8 cellular contexts compared by ENCODE assay signal in the genomic region with DNA sequence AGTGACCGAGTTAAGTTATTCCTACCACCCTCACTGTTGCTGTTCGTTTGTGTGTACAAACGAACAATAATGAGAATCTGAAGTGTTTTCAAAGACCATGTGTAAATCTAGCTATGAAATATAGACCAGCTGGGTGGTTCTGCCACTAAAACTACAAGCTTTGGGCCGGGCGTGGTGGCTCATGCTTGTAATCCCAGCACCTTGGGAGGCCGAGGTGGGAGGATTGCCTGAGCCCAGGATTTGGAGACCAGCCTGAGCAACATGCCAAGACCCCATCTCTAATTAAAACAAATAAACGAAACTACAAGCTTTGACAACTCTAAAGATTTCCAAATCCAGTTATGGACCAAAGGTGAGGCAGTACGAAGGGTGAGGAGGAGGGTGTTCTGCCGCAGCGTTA. TPM values are rescaled to one million over a fixed set of nuclear protein-coding genes. Genes with fewer than 3 reads are reported as not detected.
DNase-seq lines count a peak whose midpoint lies in the region; ATAC-seq, FAIRE-seq and TF ChIP-seq lines count a peak whose summit lies in the region.

No MANE protein-coding gene starts in this region.

- H3K9me3 ChIP-seq in KOPT-K1 (ENCODE audit: insufficient read depth, low read length, poor library complexity, severe bottlenecking) (no peaks in the 10 kb centered on the region), neural cell (ENCODE audit: low read length) (no peaks in the 10 kb centered on the region)

- H3K27ac ChIP-seq in KOPT-K1 (ENCODE audit: low read depth, low read length, poor library complexity, severe bottlenecking) (peak overlapping the region; percentile 73), neural cell (ENCODE audit: low read length) (no peak overlapping the region)

- no peaks in the 10 kb centered on the region for H3K27me3 Mint-ChIP-seq in dendritic cell treated with granulocyte-macrophage colony-stimulating factor and Interleukin-4, amounts not matched to agents 40 ng/mL and 50 ng/mL, for 4 days

- no peak for TF ChIP-seq EP300 in neural cell (conservative IDR thresholded peaks at IDR 0.05; ENCODE audit: poor library complexity, severe bottlenecking)

- FAIRE-seq in GM19239 (lab: Jason Lieb, UNC), result no peak

- TF ChIP-seq CTCF in BJ (IDR thresholded peaks at IDR 0.05; ENCODE audit: insufficient read depth, low read depth, low read length), result no peak
- TF ChIP-seq CTCF in neural cell (IDR thresholded peaks at IDR 0.05; ENCODE audit: poor library complexity, severe bottlenecking), result no peak

- H3K36me3 ChIP-seq in BJ (ENCODE audit: control insufficient read depth, insufficient read depth, low read length) (peaks cover 10% of the 10 kb centered on the region), KOPT-K1 (ENCODE audit: insufficient read depth, low read length) (peaks cover 54% of the 10 kb centered on the region), neural cell (ENCODE audit: insufficient read depth, low read length) (no peaks in the 10 kb centered on the region)

- POLR2A ChIA-PET in BJ (lab: Charles Lee), result no interaction called here

- CTCF ChIA-PET in BJ (lab: Yijun Ruan, JAX), result interaction anchor here (1.3 to 4.3 kb wide), 5 partner anchors 14 to 88 kb away, joined by 5 to 31 read pairs (median 11); partner anchors contain the start of gene SMIM5

- ATAC-seq in GM21515 (IDR thresholded peaks at IDR 0.05; ENCODE audit: unreplicated experiment), result no peak
- no peak for ATAC-seq in HG03342 (IDR thresholded peaks at IDR 0.05; ENCODE audit: unreplicated experiment)

- no peak overlapping the region for H3K27ac Mint-ChIP-seq in dendritic cell treated with granulocyte-macrophage colony-stimulating factor and Interleukin-4, amounts not matched to agents 40 ng/mL and 50 ng/mL, for 4 days

- peak overlapping the region; percentile 93 for H3K9ac ChIP-seq in neural cell (ENCODE audit: low read length)

- no peaks in the 10 kb centered on the region for H3F3A ChIP-seq in neural cell (ENCODE audit: insufficient read depth, low read length, poor library complexity, severe bottlenecking)

- no peak overlapping the region for H2AFZ ChIP-seq in neural cell (ENCODE audit: low read depth, low read length)

- no peak for DNase-seq in BJ (ENCODE audit: low read depth)
- no peak for DNase-seq in NCI-H2081 (lab: John Stamatoyannopoulos, UW)
- no peak for DNase-seq in GM19239 (ENCODE audit: insufficient read length, low spot score)

- peak overlapping the region; percentile 71 for H3K4me2 ChIP-seq in neural cell (ENCODE audit: low read length)

- H3K27me3 ChIP-seq in BJ (ENCODE audit: control insufficient read depth, insufficient read depth, low read length), result no peaks in the 10 kb centered on the region
- H3K27me3 ChIP-seq in neural cell (ENCODE audit: insufficient read depth, low read depth, low read length), result no peaks in the 10 kb centered on the region

- peaks cover 49% of the 10 kb centered on the region for H3K79me2 ChIP-seq in neural cell (replicated peaks; ENCODE audit: insufficient read depth, low read length)

- intact Hi-C loops in dendritic cell treated with granulocyte-macrophage colony-stimulating factor and Interleukin-4, amounts not matched to agents 40 ng/mL and 50 ng/mL, for 4 days (cut with micrococcal nuclease), result no loop called here

- peaks cover 58% of the 10 kb centered on the region for H3K36me3 Mint-ChIP-seq in dendritic cell treated with granulocyte-macrophage colony-stimulating factor and Interleukin-4, amounts not matched to agents 40 ng/mL and 50 ng/mL, for 4 days (ENCODE audit: low read depth)

- H3K9me2 ChIP-seq in neural cell (ENCODE audit: insufficient read depth, low read length), result no peaks in the 10 kb centered on the region

- TF ChIP-seq RAD21 in neural cell (conservative IDR thresholded peaks at IDR 0.05), result no peak

- H3K9me3 Mint-ChIP-seq in dendritic cell treated with granulocyte-macrophage colony-stimulating factor and Interleukin-4, amounts not matched to agents 40 ng/mL and 50 ng/mL, for 4 days, result no peaks in the 10 kb centered on the region

- H3K4me3 ChIP-seq in BJ (ENCODE audit: low read depth, low read length) (peak overlapping the region; percentile 73), neural cell (ENCODE audit: low read length) (peak overlapping the region; percentile 89)

- peak overlapping the region; percentile 44 for H3K4me3 Mint-ChIP-seq in dendritic cell treated with granulocyte-macrophage colony-stimulating factor and Interleukin-4, amounts not matched to agents 40 ng/mL and 50 ng/mL, for 4 days

- H4K20me1 ChIP-seq in neural cell (ENCODE audit: insufficient read depth), result no peaks in the 10 kb centered on the region

- H3K4me1 Mint-ChIP-seq in dendritic cell treated with granulocyte-macrophage colony-stimulating factor and Interleukin-4, amounts not matched to agents 40 ng/mL and 50 ng/mL, for 4 days (ENCODE audit: low read depth), result peaks cover 12% of the 10 kb centered on the region

TF ChIP-seq in neural cell, 6 proteins besides CTCF, POLR2A, EP300 and RAD21:
- TF ChIP-seq TAF1 (IDR thresholded peaks at IDR 0.05; ENCODE audit: low read depth), result no peak
- no peak for TF ChIP-seq EZH2 (IDR thresholded peaks at IDR 0.05; ENCODE audit: borderline replicate concordance, insufficient read depth, low read length, poor library complexity, severe bottlenecking)
- TF ChIP-seq MXI1 (conservative IDR thresholded peaks at IDR 0.05; ENCODE audit: poor library complexity, severe bottlenecking), result no peak
- TF ChIP-seq SMC3 (conservative IDR thresholded peaks at IDR 0.05; ENCODE audit: poor library complexity), result no peak
- TF ChIP-seq, protein P1, sequence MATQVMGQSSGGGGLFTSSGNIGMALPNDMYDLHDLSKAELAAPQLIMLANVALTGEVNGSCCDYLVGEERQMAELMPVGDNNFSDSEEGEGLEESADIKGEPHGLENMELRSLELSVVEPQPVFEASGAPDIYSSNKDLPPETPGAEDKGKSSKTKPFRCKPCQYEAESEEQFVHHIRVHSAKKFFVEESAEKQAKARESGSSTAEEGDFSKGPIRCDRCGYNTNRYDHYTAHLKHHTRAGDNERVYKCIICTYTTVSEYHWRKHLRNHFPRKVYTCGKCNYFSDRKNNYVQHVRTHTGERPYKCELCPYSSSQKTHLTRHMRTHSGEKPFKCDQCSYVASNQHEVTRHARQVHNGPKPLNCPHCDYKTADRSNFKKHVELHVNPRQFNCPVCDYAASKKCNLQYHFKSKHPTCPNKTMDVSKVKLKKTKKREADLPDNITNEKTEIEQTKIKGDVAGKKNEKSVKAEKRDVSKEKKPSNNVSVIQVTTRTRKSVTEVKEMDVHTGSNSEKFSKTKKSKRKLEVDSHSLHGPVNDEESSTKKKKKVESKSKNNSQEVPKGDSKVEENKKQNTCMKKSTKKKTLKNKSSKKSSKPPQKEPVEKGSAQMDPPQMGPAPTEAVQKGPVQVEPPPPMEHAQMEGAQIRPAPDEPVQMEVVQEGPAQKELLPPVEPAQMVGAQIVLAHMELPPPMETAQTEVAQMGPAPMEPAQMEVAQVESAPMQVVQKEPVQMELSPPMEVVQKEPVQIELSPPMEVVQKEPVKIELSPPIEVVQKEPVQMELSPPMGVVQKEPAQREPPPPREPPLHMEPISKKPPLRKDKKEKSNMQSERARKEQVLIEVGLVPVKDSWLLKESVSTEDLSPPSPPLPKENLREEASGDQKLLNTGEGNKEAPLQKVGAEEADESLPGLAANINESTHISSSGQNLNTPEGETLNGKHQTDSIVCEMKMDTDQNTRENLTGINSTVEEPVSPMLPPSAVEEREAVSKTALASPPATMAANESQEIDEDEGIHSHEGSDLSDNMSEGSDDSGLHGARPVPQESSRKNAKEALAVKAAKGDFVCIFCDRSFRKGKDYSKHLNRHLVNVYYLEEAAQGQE (IDR thresholded peaks at IDR 0.05; ENCODE audit: borderline replicate concordance), result no peak
- TF ChIP-seq POLR2AphosphoS5 (IDR thresholded peaks at IDR 0.05), result no peak

RNA-seq across cellular contexts. Expression of gene RECQL5, which starts 1.0 kb away (rescaled TPM):
- polyA plus RNA-seq in BJ (2011; rRNA removed) (8.2 and 14.2 TPM in 2 replicates), neural cell (9.6 and 15.7 TPM in 2 replicates)
- polyA minus RNA-seq in BJ (2011; rRNA and poly(A)+ RNA removed), result 18.0 and 20.9 TPM in 2 replicates
- 10.8 and 19.7 TPM in 2 replicates for polyA minus RNA-seq in neural cell

RNA-seq across cellular contexts. Expression of gene SAP30BP, which starts 1.2 kb away (rescaled TPM):
- polyA plus RNA-seq in BJ (2011; rRNA removed) (65.3 and 84.8 TPM in 2 replicates), neural cell (129 and 156 TPM in 2 replicates)
- polyA minus RNA-seq in BJ (2011; rRNA and poly(A)+ RNA removed), result 38.8 and 55.7 TPM in 2 replicates
- polyA minus RNA-seq in neural cell, result 67.3 and 80.3 TPM in 2 replicates

RNA-seq across cellular contexts. Expression of gene SMIM5, which starts 32.7 kb away (rescaled TPM):
- 0.10 TPM in 1 of 2 replicates, not detected in the other for polyA plus RNA-seq in BJ (2011; rRNA removed)
- not detected in 2 replicates for polyA minus RNA-seq in BJ (2011; rRNA and poly(A)+ RNA removed)
- polyA plus RNA-seq in neural cell, result 0.59 TPM in 1 of 2 replicates, not detected in the other
- polyA minus RNA-seq in neural cell, result not detected in 2 replicates

RNA-seq across cellular contexts. Expression of gene ITGB4, which starts 55.3 kb away (rescaled TPM):
- polyA plus RNA-seq in BJ (2011; rRNA removed), result 2.1 and 2.3 TPM in 2 replicates
- 0.77 and 1.9 TPM in 2 replicates for polyA minus RNA-seq in BJ (2011; rRNA and poly(A)+ RNA removed)
- not detected in 2 replicates for polyA plus RNA-seq in neural cell
- not detected in 2 replicates for polyA minus RNA-seq in neural cell
